ENCODE assay signal across 1 cellular context in the genomic region with DNA sequence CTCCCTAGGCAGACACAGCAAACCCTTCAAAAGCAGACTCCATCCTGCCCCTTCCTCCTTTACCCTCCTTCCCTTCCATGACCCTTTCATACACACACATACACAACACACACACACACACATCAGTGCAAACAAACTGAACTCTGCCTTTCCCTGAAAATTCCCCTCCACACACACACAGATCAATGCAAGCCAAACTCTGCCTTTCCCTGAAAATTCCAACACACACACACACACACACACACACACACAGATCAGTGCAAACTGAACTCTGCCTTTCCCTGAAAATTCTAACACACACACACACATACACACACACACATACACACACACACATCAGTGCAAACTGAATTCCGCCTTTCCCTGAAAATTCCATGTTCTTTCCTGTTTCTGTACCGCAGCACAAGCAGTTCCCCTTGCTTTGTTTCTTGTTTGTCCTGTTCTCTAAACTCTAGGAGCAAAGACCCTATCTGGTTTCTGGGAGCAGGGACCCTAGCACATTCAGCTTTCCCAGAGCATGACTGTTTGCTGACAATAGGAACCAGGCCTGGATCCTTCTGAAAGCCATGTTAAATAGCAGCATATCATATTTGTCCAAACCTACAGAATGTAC.
TF ChIP-seq lines count a peak whose summit lies in the region.

No MANE protein-coding gene starts in this region.

TF ChIP-seq in HepG2, 621 proteins besides CTCF, POLR2A, EP300 and RAD21 (continued from another document and continues in another):
- TF ChIP-seq, protein P1, sequence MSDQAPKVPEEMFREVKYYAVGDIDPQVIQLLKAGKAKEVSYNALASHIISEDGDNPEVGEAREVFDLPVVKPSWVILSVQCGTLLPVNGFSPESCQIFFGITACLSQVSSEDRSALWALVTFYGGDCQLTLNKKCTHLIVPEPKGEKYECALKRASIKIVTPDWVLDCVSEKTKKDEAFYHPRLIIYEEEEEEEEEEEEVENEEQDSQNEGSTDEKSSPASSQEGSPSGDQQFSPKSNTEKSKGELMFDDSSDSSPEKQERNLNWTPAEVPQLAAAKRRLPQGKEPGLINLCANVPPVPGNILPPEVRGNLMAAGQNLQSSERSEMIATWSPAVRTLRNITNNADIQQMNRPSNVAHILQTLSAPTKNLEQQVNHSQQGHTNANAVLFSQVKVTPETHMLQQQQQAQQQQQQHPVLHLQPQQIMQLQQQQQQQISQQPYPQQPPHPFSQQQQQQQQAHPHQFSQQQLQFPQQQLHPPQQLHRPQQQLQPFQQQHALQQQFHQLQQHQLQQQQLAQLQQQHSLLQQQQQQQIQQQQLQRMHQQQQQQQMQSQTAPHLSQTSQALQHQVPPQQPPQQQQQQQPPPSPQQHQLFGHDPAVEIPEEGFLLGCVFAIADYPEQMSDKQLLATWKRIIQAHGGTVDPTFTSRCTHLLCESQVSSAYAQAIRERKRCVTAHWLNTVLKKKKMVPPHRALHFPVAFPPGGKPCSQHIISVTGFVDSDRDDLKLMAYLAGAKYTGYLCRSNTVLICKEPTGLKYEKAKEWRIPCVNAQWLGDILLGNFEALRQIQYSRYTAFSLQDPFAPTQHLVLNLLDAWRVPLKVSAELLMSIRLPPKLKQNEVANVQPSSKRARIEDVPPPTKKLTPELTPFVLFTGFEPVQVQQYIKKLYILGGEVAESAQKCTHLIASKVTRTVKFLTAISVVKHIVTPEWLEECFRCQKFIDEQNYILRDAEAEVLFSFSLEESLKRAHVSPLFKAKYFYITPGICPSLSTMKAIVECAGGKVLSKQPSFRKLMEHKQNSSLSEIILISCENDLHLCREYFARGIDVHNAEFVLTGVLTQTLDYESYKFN (CRISPR knock-in tag; conservative IDR thresholded peaks at IDR 0.05), result peak; percentile 78
- peak; percentile 25; the same call in 1 of the 2 replicates for TF ChIP-seq TARDBP (CRISPR knock-in tag; IDR thresholded peaks at IDR 0.05)
- no peak for TF ChIP-seq CAMTA2 (CRISPR knock-in tag; IDR thresholded peaks at IDR 0.05; ENCODE audit: borderline replicate concordance)
- TF ChIP-seq LCORL (IDR thresholded peaks at IDR 0.05), result no peak
- peak; percentile 65 for TF ChIP-seq LCORL (CRISPR knock-in tag; IDR thresholded peaks at IDR 0.05)
- TF ChIP-seq NR2F6 (IDR thresholded peaks at IDR 0.05), result no peak
- 0 out of 2 replicates have a peak, but pooled peaks have one; percentile 30 for TF ChIP-seq NR2F6 (CRISPR knock-in tag; IDR thresholded peaks at IDR 0.05)
- TF ChIP-seq, protein P2, sequence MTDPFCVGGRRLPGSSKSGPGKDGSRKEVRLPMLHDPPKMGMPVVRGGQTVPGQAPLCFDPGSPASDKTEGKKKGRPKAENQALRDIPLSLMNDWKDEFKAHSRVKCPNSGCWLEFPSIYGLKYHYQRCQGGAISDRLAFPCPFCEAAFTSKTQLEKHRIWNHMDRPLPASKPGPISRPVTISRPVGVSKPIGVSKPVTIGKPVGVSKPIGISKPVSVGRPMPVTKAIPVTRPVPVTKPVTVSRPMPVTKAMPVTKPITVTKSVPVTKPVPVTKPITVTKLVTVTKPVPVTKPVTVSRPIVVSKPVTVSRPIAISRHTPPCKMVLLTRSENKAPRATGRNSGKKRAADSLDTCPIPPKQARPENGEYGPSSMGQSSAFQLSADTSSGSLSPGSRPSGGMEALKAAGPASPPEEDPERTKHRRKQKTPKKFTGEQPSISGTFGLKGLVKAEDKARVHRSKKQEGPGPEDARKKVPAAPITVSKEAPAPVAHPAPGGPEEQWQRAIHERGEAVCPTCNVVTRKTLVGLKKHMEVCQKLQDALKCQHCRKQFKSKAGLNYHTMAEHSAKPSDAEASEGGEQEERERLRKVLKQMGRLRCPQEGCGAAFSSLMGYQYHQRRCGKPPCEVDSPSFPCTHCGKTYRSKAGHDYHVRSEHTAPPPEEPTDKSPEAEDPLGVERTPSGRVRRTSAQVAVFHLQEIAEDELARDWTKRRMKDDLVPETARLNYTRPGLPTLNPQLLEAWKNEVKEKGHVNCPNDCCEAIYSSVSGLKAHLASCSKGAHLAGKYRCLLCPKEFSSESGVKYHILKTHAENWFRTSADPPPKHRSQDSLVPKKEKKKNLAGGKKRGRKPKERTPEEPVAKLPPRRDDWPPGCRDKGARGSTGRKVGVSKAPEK (CRISPR knock-in tag; IDR thresholded peaks at IDR 0.05; ENCODE audit: borderline replicate concordance), result peak; percentile 94; the same call in 1 of the 2 replicates
- TF ChIP-seq, protein P3, sequence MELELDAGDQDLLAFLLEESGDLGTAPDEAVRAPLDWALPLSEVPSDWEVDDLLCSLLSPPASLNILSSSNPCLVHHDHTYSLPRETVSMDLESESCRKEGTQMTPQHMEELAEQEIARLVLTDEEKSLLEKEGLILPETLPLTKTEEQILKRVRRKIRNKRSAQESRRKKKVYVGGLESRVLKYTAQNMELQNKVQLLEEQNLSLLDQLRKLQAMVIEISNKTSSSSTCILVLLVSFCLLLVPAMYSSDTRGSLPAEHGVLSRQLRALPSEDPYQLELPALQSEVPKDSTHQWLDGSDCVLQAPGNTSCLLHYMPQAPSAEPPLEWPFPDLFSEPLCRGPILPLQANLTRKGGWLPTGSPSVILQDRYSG (CRISPR knock-in tag; IDR thresholded peaks at IDR 0.05), result no peak
- TF ChIP-seq ZMYM4 (CRISPR knock-in tag; IDR thresholded peaks at IDR 0.05), result peak; percentile 65; the same call in 1 of the 2 replicates
- TF ChIP-seq POGZ (CRISPR knock-in tag; IDR thresholded peaks at IDR 0.05), result peak; percentile 80
- TF ChIP-seq AKAP8 (CRISPR knock-in tag; IDR thresholded peaks at IDR 0.05), result no peak
- no peak for TF ChIP-seq ZNF317 (CRISPR knock-in tag; IDR thresholded peaks at IDR 0.05)
- TF ChIP-seq AHR (CRISPR knock-in tag; IDR thresholded peaks at IDR 0.05), result no peak
- TF ChIP-seq ZFP41 (CRISPR knock-in tag; IDR thresholded peaks at IDR 0.05; ENCODE audit: borderline replicate concordance), result no peak
- TF ChIP-seq, protein P4, sequence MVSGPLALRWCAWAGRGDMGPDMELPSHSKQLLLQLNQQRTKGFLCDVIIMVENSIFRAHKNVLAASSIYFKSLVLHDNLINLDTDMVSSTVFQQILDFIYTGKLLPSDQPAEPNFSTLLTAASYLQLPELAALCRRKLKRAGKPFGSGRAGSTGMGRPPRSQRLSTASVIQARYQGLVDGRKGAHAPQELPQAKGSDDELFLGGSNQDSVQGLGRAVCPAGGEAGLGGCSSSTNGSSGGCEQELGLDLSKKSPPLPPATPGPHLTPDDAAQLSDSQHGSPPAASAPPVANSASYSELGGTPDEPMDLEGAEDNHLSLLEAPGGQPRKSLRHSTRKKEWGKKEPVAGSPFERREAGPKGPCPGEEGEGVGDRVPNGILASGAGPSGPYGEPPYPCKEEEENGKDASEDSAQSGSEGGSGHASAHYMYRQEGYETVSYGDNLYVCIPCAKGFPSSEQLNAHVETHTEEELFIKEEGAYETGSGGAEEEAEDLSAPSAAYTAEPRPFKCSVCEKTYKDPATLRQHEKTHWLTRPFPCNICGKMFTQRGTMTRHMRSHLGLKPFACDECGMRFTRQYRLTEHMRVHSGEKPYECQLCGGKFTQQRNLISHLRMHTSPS (CRISPR knock-in tag; IDR thresholded peaks at IDR 0.05; ENCODE audit: low read depth), result no peak
- TF ChIP-seq, protein P5, sequence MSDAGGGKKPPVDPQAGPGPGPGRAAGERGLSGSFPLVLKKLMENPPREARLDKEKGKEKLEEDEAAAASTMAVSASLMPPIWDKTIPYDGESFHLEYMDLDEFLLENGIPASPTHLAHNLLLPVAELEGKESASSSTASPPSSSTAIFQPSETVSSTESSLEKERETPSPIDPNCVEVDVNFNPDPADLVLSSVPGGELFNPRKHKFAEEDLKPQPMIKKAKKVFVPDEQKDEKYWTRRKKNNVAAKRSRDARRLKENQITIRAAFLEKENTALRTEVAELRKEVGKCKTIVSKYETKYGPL (CRISPR knock-in tag; IDR thresholded peaks at IDR 0.05), result no peak
- TF ChIP-seq, protein P6, sequence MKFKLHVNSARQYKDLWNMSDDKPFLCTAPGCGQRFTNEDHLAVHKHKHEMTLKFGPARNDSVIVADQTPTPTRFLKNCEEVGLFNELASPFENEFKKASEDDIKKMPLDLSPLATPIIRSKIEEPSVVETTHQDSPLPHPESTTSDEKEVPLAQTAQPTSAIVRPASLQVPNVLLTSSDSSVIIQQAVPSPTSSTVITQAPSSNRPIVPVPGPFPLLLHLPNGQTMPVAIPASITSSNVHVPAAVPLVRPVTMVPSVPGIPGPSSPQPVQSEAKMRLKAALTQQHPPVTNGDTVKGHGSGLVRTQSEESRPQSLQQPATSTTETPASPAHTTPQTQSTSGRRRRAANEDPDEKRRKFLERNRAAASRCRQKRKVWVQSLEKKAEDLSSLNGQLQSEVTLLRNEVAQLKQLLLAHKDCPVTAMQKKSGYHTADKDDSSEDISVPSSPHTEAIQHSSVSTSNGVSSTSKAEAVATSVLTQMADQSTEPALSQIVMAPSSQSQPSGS (CRISPR knock-in tag; IDR thresholded peaks at IDR 0.05), result no peak
- TF ChIP-seq ZSCAN22 (CRISPR knock-in tag; IDR thresholded peaks at IDR 0.05), result no peak
- TF ChIP-seq ZNF782 (CRISPR knock-in tag; IDR thresholded peaks at IDR 0.05; ENCODE audit: borderline replicate concordance), result no peak
- TF ChIP-seq HMG20B (CRISPR knock-in tag; conservative IDR thresholded peaks at IDR 0.05), result no peak
- TF ChIP-seq, protein P7, sequence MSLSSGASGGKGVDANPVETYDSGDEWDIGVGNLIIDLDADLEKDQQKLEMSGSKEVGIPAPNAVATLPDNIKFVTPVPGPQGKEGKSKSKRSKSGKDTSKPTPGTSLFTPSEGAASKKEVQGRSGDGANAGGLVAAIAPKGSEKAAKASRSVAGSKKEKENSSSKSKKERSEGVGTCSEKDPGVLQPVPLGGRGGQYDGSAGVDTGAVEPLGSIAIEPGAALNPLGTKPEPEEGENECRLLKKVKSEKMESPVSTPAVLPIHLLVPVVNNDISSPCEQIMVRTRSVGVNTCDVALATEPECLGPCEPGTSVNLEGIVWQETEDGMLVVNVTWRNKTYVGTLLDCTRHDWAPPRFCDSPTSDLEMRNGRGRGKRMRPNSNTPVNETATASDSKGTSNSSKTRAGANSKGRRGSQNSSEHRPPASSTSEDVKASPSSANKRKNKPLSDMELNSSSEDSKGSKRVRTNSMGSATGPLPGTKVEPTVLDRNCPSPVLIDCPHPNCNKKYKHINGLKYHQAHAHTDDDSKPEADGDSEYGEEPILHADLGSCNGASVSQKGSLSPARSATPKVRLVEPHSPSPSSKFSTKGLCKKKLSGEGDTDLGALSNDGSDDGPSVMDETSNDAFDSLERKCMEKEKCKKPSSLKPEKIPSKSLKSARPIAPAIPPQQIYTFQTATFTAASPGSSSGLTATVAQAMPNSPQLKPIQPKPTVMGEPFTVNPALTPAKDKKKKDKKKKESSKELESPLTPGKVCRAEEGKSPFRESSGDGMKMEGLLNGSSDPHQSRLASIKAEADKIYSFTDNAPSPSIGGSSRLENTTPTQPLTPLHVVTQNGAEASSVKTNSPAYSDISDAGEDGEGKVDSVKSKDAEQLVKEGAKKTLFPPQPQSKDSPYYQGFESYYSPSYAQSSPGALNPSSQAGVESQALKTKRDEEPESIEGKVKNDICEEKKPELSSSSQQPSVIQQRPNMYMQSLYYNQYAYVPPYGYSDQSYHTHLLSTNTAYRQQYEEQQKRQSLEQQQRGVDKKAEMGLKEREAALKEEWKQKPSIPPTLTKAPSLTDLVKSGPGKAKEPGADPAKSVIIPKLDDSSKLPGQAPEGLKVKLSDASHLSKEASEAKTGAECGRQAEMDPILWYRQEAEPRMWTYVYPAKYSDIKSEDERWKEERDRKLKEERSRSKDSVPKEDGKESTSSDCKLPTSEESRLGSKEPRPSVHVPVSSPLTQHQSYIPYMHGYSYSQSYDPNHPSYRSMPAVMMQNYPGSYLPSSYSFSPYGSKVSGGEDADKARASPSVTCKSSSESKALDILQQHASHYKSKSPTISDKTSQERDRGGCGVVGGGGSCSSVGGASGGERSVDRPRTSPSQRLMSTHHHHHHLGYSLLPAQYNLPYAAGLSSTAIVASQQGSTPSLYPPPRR (CRISPR knock-in tag; IDR thresholded peaks at IDR 0.05; ENCODE audit: borderline replicate concordance), result peak; percentile 46; the same call in 1 of the 2 replicates
- TF ChIP-seq KAT7 (CRISPR knock-in tag; IDR thresholded peaks at IDR 0.05; ENCODE audit: borderline replicate concordance), result no peak
- no peak for TF ChIP-seq SYNCRIP (IDR thresholded peaks at IDR 0.05; ENCODE audit: insufficient read depth, low read depth, low read length)
- no peak for TF ChIP-seq FOXK1 (CRISPR knock-in tag; IDR thresholded peaks at IDR 0.05; ENCODE audit: borderline replicate concordance, low read depth)
- TF ChIP-seq PITX1 (CRISPR knock-in tag; IDR thresholded peaks at IDR 0.05), result peak; percentile 72; the same call in 1 of the 2 replicates
- TF ChIP-seq HNF4A (CRISPR knock-in tag; IDR thresholded peaks at IDR 0.05), result peak; percentile 50
- 0 out of 2 replicates have a peak, but pooled peaks have one; percentile 27 for TF ChIP-seq ZNF501 (CRISPR knock-in tag; IDR thresholded peaks at IDR 0.05)
- TF ChIP-seq, protein P8, sequence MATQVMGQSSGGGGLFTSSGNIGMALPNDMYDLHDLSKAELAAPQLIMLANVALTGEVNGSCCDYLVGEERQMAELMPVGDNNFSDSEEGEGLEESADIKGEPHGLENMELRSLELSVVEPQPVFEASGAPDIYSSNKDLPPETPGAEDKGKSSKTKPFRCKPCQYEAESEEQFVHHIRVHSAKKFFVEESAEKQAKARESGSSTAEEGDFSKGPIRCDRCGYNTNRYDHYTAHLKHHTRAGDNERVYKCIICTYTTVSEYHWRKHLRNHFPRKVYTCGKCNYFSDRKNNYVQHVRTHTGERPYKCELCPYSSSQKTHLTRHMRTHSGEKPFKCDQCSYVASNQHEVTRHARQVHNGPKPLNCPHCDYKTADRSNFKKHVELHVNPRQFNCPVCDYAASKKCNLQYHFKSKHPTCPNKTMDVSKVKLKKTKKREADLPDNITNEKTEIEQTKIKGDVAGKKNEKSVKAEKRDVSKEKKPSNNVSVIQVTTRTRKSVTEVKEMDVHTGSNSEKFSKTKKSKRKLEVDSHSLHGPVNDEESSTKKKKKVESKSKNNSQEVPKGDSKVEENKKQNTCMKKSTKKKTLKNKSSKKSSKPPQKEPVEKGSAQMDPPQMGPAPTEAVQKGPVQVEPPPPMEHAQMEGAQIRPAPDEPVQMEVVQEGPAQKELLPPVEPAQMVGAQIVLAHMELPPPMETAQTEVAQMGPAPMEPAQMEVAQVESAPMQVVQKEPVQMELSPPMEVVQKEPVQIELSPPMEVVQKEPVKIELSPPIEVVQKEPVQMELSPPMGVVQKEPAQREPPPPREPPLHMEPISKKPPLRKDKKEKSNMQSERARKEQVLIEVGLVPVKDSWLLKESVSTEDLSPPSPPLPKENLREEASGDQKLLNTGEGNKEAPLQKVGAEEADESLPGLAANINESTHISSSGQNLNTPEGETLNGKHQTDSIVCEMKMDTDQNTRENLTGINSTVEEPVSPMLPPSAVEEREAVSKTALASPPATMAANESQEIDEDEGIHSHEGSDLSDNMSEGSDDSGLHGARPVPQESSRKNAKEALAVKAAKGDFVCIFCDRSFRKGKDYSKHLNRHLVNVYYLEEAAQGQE (IDR thresholded peaks at IDR 0.05; ENCODE audit: borderline replicate concordance in 1 of 2, low read depth in 1 of 2, low read length in 2 of 2), result peak in 1 of 2 experiments; percentile 49; a peak in 1 of 4 replicates
- no peak for TF ChIP-seq SOX13 (IDR thresholded peaks at IDR 0.05)
- TF ChIP-seq SOX13 (CRISPR knock-in tag; conservative IDR thresholded peaks at IDR 0.05 in 1 of 2, IDR thresholded peaks at IDR 0.05 in 1 of 2), result no peak
- no peak for TF ChIP-seq CHD2 (IDR thresholded peaks at IDR 0.05; ENCODE audit: low read depth, low read length)
- no peak for TF ChIP-seq ZNF3 (CRISPR knock-in tag; IDR thresholded peaks at IDR 0.05)
